15 cellular contexts compared by ENCODE assay signal in genomic region chr5:140259509-140259908, GRCh38. TPM values are rescaled to one million over a fixed set of nuclear protein-coding genes. Genes with fewer than 3 reads are reported as not detected.
A peak's percentile ranks its signal among the peaks of the same experiment; 100 is the strongest.
DNase-seq lines count a peak whose midpoint lies in the region; ATAC-seq and TF ChIP-seq lines count a peak whose summit lies in the region.
"Had no signal": no experiment of that assay in that cellular context is flagged by ENCODE, and none has a peak within 500 bp of the region (broad histone marks: within the 10 kb centered on the region; RNA-seq: fewer than 3 reads in every experiment).

No MANE protein-coding gene starts in this region.

- H3K9me3 Mint-ChIP-seq in activated CD4-positive, alpha-beta T cell treated with anti-CD3 and anti-CD28 coated beads, Interleukin-2, amount 10 ng/mL, durations not matched to agents 7 days and 5 days: peaks cover 10% of the 10 kb centered on the region
- H3K9me3 Mint-ChIP-seq in WTC11: peaks cover 4% of the 10 kb centered on the region

- H3K9me3 ChIP-seq in esophagus muscularis mucosa: no peaks in the 10 kb centered on the region
- no peaks in the 10 kb centered on the region for H3K9me3 ChIP-seq in gastrocnemius medialis
- H3K9me3 ChIP-seq: ascending aorta had no signal

- peak overlapping the region; percentile 3 for H3K4me3 Mint-ChIP-seq in activated CD4-positive, alpha-beta T cell treated with anti-CD3 and anti-CD28 coated beads, Interleukin-2, amount 10 ng/mL, durations not matched to agents 7 days and 5 days
- no peak overlapping the region for H3K4me3 Mint-ChIP-seq in WTC11

- peaks cover 51% of the 10 kb centered on the region for H3K36me3 Mint-ChIP-seq in activated CD4-positive, alpha-beta T cell treated with anti-CD3 and anti-CD28 coated beads, Interleukin-2, amount 10 ng/mL, durations not matched to agents 7 days and 5 days (ENCODE audit: low read depth)
- H3K36me3 Mint-ChIP-seq in WTC11: peaks cover 8% of the 10 kb centered on the region; the same call in 1 of the 2 replicates

- 87% methylated on average over 2 of the region's 2 CpGs for WGBS in esophagus muscularis mucosa

- intact Hi-C loops in esophagus muscularis mucosa (cut with DNase I) (loop anchor here (1.0 kb wide), 1 partner anchor 28 kb away; no protein-coding TSS in a partner anchor), gastrocnemius medialis (cut with DNase I; ENCODE audit: low total_unique reads) (no loop called here)

- TF ChIP-seq EP300 in esophagus muscularis mucosa (IDR thresholded peaks at IDR 0.05): no peak

- H3K36me3 ChIP-seq in esophagus muscularis mucosa (peaks cover 0 to 8% (median 0%) of the 10 kb centered on the region in 4 donors), gastrocnemius medialis (no peaks in the 10 kb centered on the region)
- H3K36me3 ChIP-seq: ascending aorta had no signal

- no peak for TF ChIP-seq CTCF in WTC11 (IDR thresholded peaks at IDR 0.05)
- no peak for TF ChIP-seq CTCF in esophagus muscularis mucosa (IDR thresholded peaks at IDR 0.05)
- TF ChIP-seq CTCF in gastrocnemius medialis (IDR thresholded peaks at IDR 0.05 in 4 of 5, conservative IDR thresholded peaks at IDR 0.05 in 1 of 5): no peak

- H3K4me3 ChIP-seq in esophagus muscularis mucosa (no peak overlapping the region), gastrocnemius medialis (no peak overlapping the region)
- H3K4me3 ChIP-seq: ascending aorta, SK-N-MC had no signal

- peak; percentile 40 for DNase-seq in activated CD4-positive, alpha-beta T cell treated with anti-CD3 and anti-CD28 coated beads, Interleukin-2, amount 10 ng/mL, durations not matched to agents 7 days and 5 days
- no peak for DNase-seq in activated CD4-positive, alpha-beta T cell treated with anti-CD3 and anti-CD28 coated beads, Interleukin-2, amount 50 U/mL, for 48 hours
- DNase-seq in WTC11 (ENCODE audit: low spot score) (no peak), esophagus muscularis mucosa (ENCODE audit: extremely low spot score) (peak; percentile 14), gastrocnemius medialis (no peak), NCI-H748 (lab: John Stamatoyannopoulos, UW; ENCODE audit: unreplicated experiment) (no peak)
- DNase-seq: dermis blood vessel endothelial cell; NCI-H2227 treated with DMSO at 0.1 percent for 48 hours; stimulated activated CD4-positive, alpha-beta T cell treated with anti-CD3 and anti-CD28 coated beads, Interleukin-4, amount 100 ng/mL, for 24 hours had no signal

- ATAC-seq in WTC11: peak; percentile 60
- ATAC-seq in gastrocnemius medialis: no peak
- no peak for ATAC-seq in HG02610 (IDR thresholded peaks at IDR 0.05; ENCODE audit: unreplicated experiment)
- ATAC-seq in HG02884 (IDR thresholded peaks at IDR 0.05; ENCODE audit: unreplicated experiment): no peak
- ATAC-seq: HepG2, sciatic nerve had no signal

- peak overlapping the region; percentile 80 for H3K27ac Mint-ChIP-seq in activated CD4-positive, alpha-beta T cell treated with anti-CD3 and anti-CD28 coated beads, Interleukin-2, amount 10 ng/mL, durations not matched to agents 7 days and 5 days
- peak overlapping the region; percentile 24 for H3K27ac Mint-ChIP-seq in WTC11

- H3K27me3 ChIP-seq in esophagus muscularis mucosa (no peaks in the 10 kb centered on the region), gastrocnemius medialis (no peaks in the 10 kb centered on the region)
- H3K27me3 ChIP-seq: ascending aorta had no signal

- H3K27ac ChIP-seq in esophagus muscularis mucosa (replicated peaks in 1 of 4) (no peak overlapping the region), gastrocnemius medialis (peak overlapping the region; percentile 86 to 95 (median 89))
- H3K27ac ChIP-seq: ascending aorta, SK-N-MC had no signal

- TF ChIP-seq POLR2A in esophagus muscularis mucosa (IDR thresholded peaks at IDR 0.05; ENCODE audit: low read depth) (no peak), gastrocnemius medialis (IDR thresholded peaks at IDR 0.05) (no peak)

- no peaks in the 10 kb centered on the region for H3K27me3 Mint-ChIP-seq in activated CD4-positive, alpha-beta T cell treated with anti-CD3 and anti-CD28 coated beads, Interleukin-2, amount 10 ng/mL, durations not matched to agents 7 days and 5 days
- H3K27me3 Mint-ChIP-seq in WTC11 (ENCODE audit: low read depth): no peaks in the 10 kb centered on the region

- CTCF ChIA-PET in activated CD4-positive, alpha-beta T cell treated with anti-CD3 and anti-CD28 coated beads, Interleukin-2, amount 10 ng/mL, durations not matched to agents 7 days and 5 days (lab: Charles Lee): interaction anchor here (8.2 kb wide), 1 partner anchor 15 kb away, joined by 59 read pairs; no protein-coding TSS in a partner anchor
- CTCF ChIA-PET in WTC11 (lab: Charles Lee): interaction anchor here (1.3 to 4.8 kb wide), 4 partner anchors 14 to 104 kb away, joined by 8 to 34 read pairs (median 18); partner anchors contain the start of gene HBEGF

- H3K4me1 ChIP-seq in esophagus muscularis mucosa (peaks cover 15 to 28% (median 20%) of the 10 kb centered on the region in 4 donors), gastrocnemius medialis (peaks cover 24 to 64% of the 10 kb centered on the region in 2 donors)

- H3K4me1 Mint-ChIP-seq in activated CD4-positive, alpha-beta T cell treated with anti-CD3 and anti-CD28 coated beads, Interleukin-2, amount 10 ng/mL, durations not matched to agents 7 days and 5 days: peaks cover 62% of the 10 kb centered on the region
- H3K4me1 Mint-ChIP-seq in WTC11: peaks cover 14% of the 10 kb centered on the region

- in situ Hi-C loops in gastrocnemius medialis (cut with MboI; ENCODE audit: low sequenced_read_pairs in 4 of 4): no loop called here

- POLR2A ChIA-PET in activated CD4-positive, alpha-beta T cell treated with anti-CD3 and anti-CD28 coated beads, Interleukin-2, amount 10 ng/mL, durations not matched to agents 7 days and 5 days (lab: Charles Lee): no interaction called here
- POLR2A ChIA-PET in WTC11 (lab: Charles Lee): interaction anchor here (0.6 kb wide), 1 partner anchor 16 kb away, joined by 3 read pairs; no protein-coding TSS in a partner anchor

TF ChIP-seq in WTC11, 78 proteins besides CTCF, POLR2A, EP300 and RAD21 (continues in another document):
- TF ChIP-seq MAX (CRISPR knock-in tag; IDR thresholded peaks at IDR 0.05) (no peak), TEAD1 (CRISPR knock-in tag; IDR thresholded peaks at IDR 0.05) (no peak), MYBL2 (CRISPR knock-in tag; IDR thresholded peaks at IDR 0.05) (no peak), GRHL2 (CRISPR knock-in tag; IDR thresholded peaks at IDR 0.05; ENCODE audit: insufficient replicate concordance, severe bottlenecking) (no peak), NFYB (CRISPR knock-in tag; conservative IDR thresholded peaks at IDR 0.05; ENCODE audit: low read depth) (no peak), ZNF263 (CRISPR knock-in tag; IDR thresholded peaks at IDR 0.05; ENCODE audit: low read depth) (no peak), HMGA2 (CRISPR knock-in tag; IDR thresholded peaks at IDR 0.05) (no peak), USF2 (CRISPR knock-in tag; IDR thresholded peaks at IDR 0.05) (no peak), PRRX2 (CRISPR knock-in tag; IDR thresholded peaks at IDR 0.05) (no peak), TP53 (CRISPR knock-in tag; IDR thresholded peaks at IDR 0.05) (no peak), ATF1 (CRISPR knock-in tag; IDR thresholded peaks at IDR 0.05) (no peak), ZNF532 (CRISPR knock-in tag; IDR thresholded peaks at IDR 0.05; ENCODE audit: borderline replicate concordance) (no peak)

RNA-seq across cellular contexts. Expression of gene PFDN1, which starts 43.4 kb away (rescaled TPM):
- total RNA-seq in activated CD4-positive, alpha-beta T cell treated with anti-CD3 and anti-CD28 coated beads, Interleukin-2, amount 10 ng/mL, durations not matched to agents 7 days and 5 days: 10 to 100 TPM; 60.8 to 70.5 TPM
- total RNA-seq in WTC11 (2021) (44.1 to 46.4 TPM (median 46.2 TPM) in 3 replicates), esophagus muscularis mucosa (100 to 1,000 TPM in 2 of 4 donors, 10 to 100 TPM in 2; 84.8 to 126 (median 101) TPM), gastrocnemius medialis (10 to 100 TPM; 47.9 to 81.0 (median 77.9) TPM)

Comparison
In these comparisons a context has a peak if more than half of its experiments do, and no peak if none do; other contexts are left out.
1. DNase-seq: peak in activated CD4-positive, alpha-beta T cell treated with anti-CD3 and anti-CD28 coated beads, Interleukin-2, amount 10 ng/mL, durations not matched to agents 7 days and 5 days (single experiment) and esophagus muscularis mucosa (single experiment); none in activated CD4-positive, alpha-beta T cell treated with anti-CD3 and anti-CD28 coated beads, Interleukin-2, amount 50 U/mL, for 48 hours (0 of 2), WTC11 (single experiment), gastrocnemius medialis (0 of 2) and NCI-H748 (single experiment).
2. H3K27ac ChIP-seq: peak in gastrocnemius medialis (4 of 4); none in esophagus muscularis mucosa (0 of 4).